In the genomic region with DNA sequence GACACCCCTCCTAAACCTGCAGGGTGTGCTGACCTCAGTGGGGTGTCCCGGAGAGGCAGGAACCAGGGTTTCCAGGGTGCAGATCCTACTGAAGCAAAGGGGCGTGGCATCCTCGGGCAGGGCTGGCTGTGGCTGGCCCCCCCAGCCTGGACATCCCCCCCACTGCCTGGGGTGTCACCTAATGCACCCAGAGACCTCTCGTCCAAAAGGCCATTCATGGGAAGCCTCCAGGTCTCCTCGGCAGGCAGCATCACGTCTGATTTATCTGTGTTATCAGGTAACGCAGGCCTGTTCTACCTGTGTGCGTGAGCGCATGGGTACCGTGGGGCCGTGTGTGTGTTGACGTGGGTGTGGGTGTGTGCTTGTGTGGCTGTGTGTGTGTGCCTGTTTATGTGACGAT, we compare ENCODE assay signal across 33 cellular contexts.
"Had no signal": no experiment of that assay in that cellular context is flagged by ENCODE, and none has a peak within 500 bp of the region (broad histone marks: within the 10 kb centered on the region; RNA-seq: fewer than 3 reads in every experiment).

No MANE protein-coding gene starts in this region.

- DNase-seq: activated CD4-positive, alpha-beta memory T cell treated with anti-CD3 and anti-CD28 coated beads, Interleukin-2, amount 10 ng/mL, durations not matched to agents 7 days and 5 days; activated CD4-positive, alpha-beta T cell treated with anti-CD3 and anti-CD28 coated beads for 4 hours; activated CD8-positive, alpha-beta memory T cell treated with anti-CD3 and anti-CD28 coated beads for 24 hours; activated CD8-positive, alpha-beta memory T cell treated with anti-CD3 and anti-CD28 coated beads, Interleukin-2, amount 10 ng/mL, durations not matched to agents 7 days and 5 days; activated CD8-positive, alpha-beta memory T cell treated with anti-CD3 and anti-CD28 coated beads, Interleukin-2, amount 50 U/mL, for 48 hours; activated effector memory CD4-positive, alpha-beta T cell treated with Interleukin-2 at 50 U/mL for 16 hours; activated naive CD4-positive, alpha-beta T cell; activated naive CD4-positive, alpha-beta T cell treated with anti-CD3 and anti-CD28 coated beads, Interleukin-2, amount 50 U/mL, for 16 hours; activated naive CD8-positive, alpha-beta T cell treated with anti-CD3 and anti-CD28 coated beads for 36 hours; activated T-cell treated with anti-CD3 and anti-CD28 coated beads, Interleukin-2, amount 50 U/mL, for 48 hours; amniotic stem cell; aorta; brain microvascular endothelial cell; central memory CD4-positive, alpha-beta T cell; Karpas-422; KBM-7; NCI-H1105 treated with DMSO at 0.1 percent for 48 hours; NCI-H1436; NCI-H1694; NCI-H1930; NCI-H2081 treated with DMSO at 0.1 percent for 48 hours; NCI-H345; NCI-H524 treated with DMSO at 0.1 percent for 48 hours; NK-92 treated with Interleukin-12 subunit alpha and Interleukin-12 subunit beta, amount 100 ng/mL, for 24 hours; PC-3; Peyer's patch; RPMI8226; SHP77 treated with DMSO at 0.1 percent for 48 hours; SK-N-SH had no signal

- H3K27ac Mint-ChIP-seq: activated CD4-positive, alpha-beta memory T cell treated with anti-CD3 and anti-CD28 coated beads, Interleukin-2, amount 10 ng/mL, durations not matched to agents 7 days and 5 days; activated CD8-positive, alpha-beta memory T cell treated with anti-CD3 and anti-CD28 coated beads, Interleukin-2, amount 10 ng/mL, durations not matched to agents 7 days and 5 days; activated naive CD8-positive, alpha-beta T cell treated with anti-CD3 and anti-CD28 coated beads for 36 hours; T-helper 1 cell treated with Interleukin-12 subunit alpha and Interleukin-12 subunit beta and Interleukin-4 antibody, amounts not matched to agents 30 μg/mL and 1 μg/mL, for 36 hours; T-helper 2 cell treated with Interferon-gamma antibody and Interleukin-4, amounts not matched to agents 5 μg/mL and 100 μg/mL, for 36 hours had no signal

- H3K27me3 Mint-ChIP-seq: activated CD4-positive, alpha-beta memory T cell treated with anti-CD3 and anti-CD28 coated beads, Interleukin-2, amount 10 ng/mL, durations not matched to agents 7 days and 5 days; activated CD8-positive, alpha-beta memory T cell treated with anti-CD3 and anti-CD28 coated beads, Interleukin-2, amount 10 ng/mL, durations not matched to agents 7 days and 5 days; activated naive CD8-positive, alpha-beta T cell treated with anti-CD3 and anti-CD28 coated beads for 36 hours had no signal

- H3K4me1 Mint-ChIP-seq: activated CD4-positive, alpha-beta memory T cell treated with anti-CD3 and anti-CD28 coated beads, Interleukin-2, amount 10 ng/mL, durations not matched to agents 7 days and 5 days; activated CD8-positive, alpha-beta memory T cell treated with anti-CD3 and anti-CD28 coated beads, Interleukin-2, amount 10 ng/mL, durations not matched to agents 7 days and 5 days; activated naive CD8-positive, alpha-beta T cell treated with anti-CD3 and anti-CD28 coated beads for 36 hours had no signal

- ATAC-seq: activated CD4-positive, CD25-positive, alpha-beta regulatory T cell treated with anti-CD3 and anti-CD28 coated beads, Interleukin-2, amount 50 U/mL, for 24 hours; activated CD8-positive, alpha-beta memory T cell treated with anti-CD3 and anti-CD28 coated beads, Interleukin-2, amount 10 ng/mL, durations not matched to agents 7 days and 5 days; PC-3 had no signal

- H3K4me3 ChIP-seq: Peyer's patch, SJSA1 had no signal

- H3K4me2 ChIP-seq: SK-N-SH had no signal

- H3K36me3 ChIP-seq: brain microvascular endothelial cell, Peyer's patch, SJSA1 had no signal

- H3K9me3 ChIP-seq: SJSA1, SK-N-SH had no signal

- H3K27me3 ChIP-seq: brain microvascular endothelial cell, Peyer's patch, SJSA1 had no signal

- H3K9ac ChIP-seq: SK-N-SH had no signal

- H3K36me3 Mint-ChIP-seq: activated CD8-positive, alpha-beta memory T cell treated with anti-CD3 and anti-CD28 coated beads, Interleukin-2, amount 10 ng/mL, durations not matched to agents 7 days and 5 days; activated naive CD8-positive, alpha-beta T cell treated with anti-CD3 and anti-CD28 coated beads for 36 hours had no signal

- H3K27ac ChIP-seq: brain microvascular endothelial cell, Peyer's patch, SJSA1 had no signal

- H3K4me1 ChIP-seq: Peyer's patch, SJSA1 had no signal

- H3K4me3 Mint-ChIP-seq: activated CD4-positive, alpha-beta memory T cell treated with anti-CD3 and anti-CD28 coated beads, Interleukin-2, amount 10 ng/mL, durations not matched to agents 7 days and 5 days; activated CD8-positive, alpha-beta memory T cell treated with anti-CD3 and anti-CD28 coated beads, Interleukin-2, amount 10 ng/mL, durations not matched to agents 7 days and 5 days; activated naive CD8-positive, alpha-beta T cell treated with anti-CD3 and anti-CD28 coated beads for 36 hours; T-helper 1 cell treated with Interleukin-12 subunit alpha and Interleukin-12 subunit beta and Interleukin-4 antibody, amounts not matched to agents 30 μg/mL and 1 μg/mL, for 36 hours; T-helper 2 cell treated with Interferon-gamma antibody and Interleukin-4, amounts not matched to agents 5 μg/mL and 100 μg/mL, for 36 hours had no signal
